Comparison of ENCODE assay signal across 1 cellular context in genomic region chr7:5036446-5036845, GRCh38.
TF ChIP-seq lines count a peak whose summit lies in the region.

No MANE protein-coding gene starts in this region.

TF ChIP-seq in K562, 482 proteins besides CTCF, POLR2A, EP300 and RAD21:
- TF ChIP-seq CREB5 (CRISPR knock-in tag; IDR thresholded peaks at IDR 0.05), result no peak
- TF ChIP-seq ZNF263 (CRISPR knock-in tag; IDR thresholded peaks at IDR 0.05; ENCODE audit: borderline replicate concordance), result peak; percentile 76; the same call in 1 of the 2 replicates
